32 cellular contexts compared by ENCODE assay signal in the genomic region with DNA sequence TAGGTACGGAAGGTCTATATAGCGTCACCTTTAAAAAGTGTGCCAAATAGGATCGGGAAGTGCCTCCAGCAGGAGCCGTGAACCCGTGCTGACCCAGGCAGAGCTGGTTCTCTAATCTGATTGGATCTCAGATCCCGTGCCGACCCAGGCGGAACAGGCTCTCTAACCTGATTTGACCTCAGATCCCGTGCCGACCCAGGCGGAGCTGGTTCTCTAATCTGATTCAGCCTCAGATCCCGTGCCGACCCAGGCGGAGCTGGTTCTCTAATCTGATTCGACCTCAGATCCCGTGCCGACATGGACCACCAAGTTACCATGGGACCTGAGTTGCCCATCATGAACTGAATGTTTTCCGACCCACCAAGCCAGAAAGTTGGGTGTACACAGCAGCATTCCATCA.
"Had no signal": no experiment of that assay in that cellular context is flagged by ENCODE, and none has a peak within 500 bp of the region (broad histone marks: within the 10 kb centered on the region; RNA-seq: fewer than 3 reads in every experiment).

No MANE protein-coding gene starts in this region.

- FAIRE-seq: bronchial epithelial cell, RCC 7860 had no signal

- H3K4me2 ChIP-seq: PC-9 had no signal

- H3K4me3 ChIP-seq: PC-9 had no signal

- H2AFZ ChIP-seq: PC-9 had no signal

- DNase-seq: activated B cell treated with CpG ODN at 0.5 μM for 24 hours; activated CD4-positive, alpha-beta memory T cell treated with anti-CD3 and anti-CD28 coated beads for 36 hours; activated CD4-positive, alpha-beta T cell treated with anti-CD3 and anti-CD28 coated beads for 4 hours; activated CD4-positive, alpha-beta T cell treated with anti-CD3 and anti-CD28 coated beads, Interleukin-2, amount 50 U/mL, for 1 hour; activated CD4-positive, CD25-positive, alpha-beta regulatory T cell treated with anti-CD3 and anti-CD28 coated beads, Interleukin-2, amount 50 U/mL, for 72 hours; activated CD8-positive, alpha-beta memory T cell treated with anti-CD3 and anti-CD28 coated beads, Interleukin-2, amount 50 U/mL, for 4 hours; activated effector memory CD4-positive, alpha-beta T cell treated with Interleukin-2 at 50 U/mL for 16 hours; activated naive CD4-positive, alpha-beta T cell treated with anti-CD3 and anti-CD28 coated beads, Interleukin-2, amount 10 ng/mL, durations not matched to agents 7 days and 5 days; activated naive CD8-positive, alpha-beta T cell treated with anti-CD3 and anti-CD28 coated beads, Interleukin-2, amount 50 U/mL, for 24 hours; activated T-cell treated with anti-CD3 and anti-CD28 coated beads for 4 hours; activated T-cell treated with anti-CD3 and anti-CD28 coated beads, Interleukin-2, amount 50 U/mL, for 4 hours; anterior cingulate cortex; NCI-H1092 treated with DMSO at 0.1 percent for 48 hours; NCI-H1417; NCI-H146; NCI-H187; NCI-H2029 treated with DMSO at 0.1 percent for 48 hours; NCI-H2107; NCI-H2171; NCI-H510A; NCI-H526; NCI-H748 treated with DMSO at 0.1 percent for 48 hours; NK-92 treated with Interleukin-12 subunit alpha and Interleukin-12 subunit beta, amount 100 ng/mL, for 24 hours; PC-9; Right ventricle myocardium superior; T-cell; T-helper 17 cell had no signal

- ATAC-seq: activated naive CD8-positive, alpha-beta T cell treated with anti-CD3 and anti-CD28 coated beads, Interleukin-2, amount 50 U/mL, for 24 hours; activated T-cell treated with anti-CD3 and anti-CD28 coated beads, Interleukin-2, amount 50 U/mL, for 4 hours; SK-N-SH treated with all-trans-retinoic acid at 6 μM for 48 hours; T-cell; T-helper 17 cell had no signal

- H3K27ac ChIP-seq: PC-9, RWPE1, VCaP had no signal
